19 cellular contexts compared by ENCODE assay signal in the genomic region with DNA sequence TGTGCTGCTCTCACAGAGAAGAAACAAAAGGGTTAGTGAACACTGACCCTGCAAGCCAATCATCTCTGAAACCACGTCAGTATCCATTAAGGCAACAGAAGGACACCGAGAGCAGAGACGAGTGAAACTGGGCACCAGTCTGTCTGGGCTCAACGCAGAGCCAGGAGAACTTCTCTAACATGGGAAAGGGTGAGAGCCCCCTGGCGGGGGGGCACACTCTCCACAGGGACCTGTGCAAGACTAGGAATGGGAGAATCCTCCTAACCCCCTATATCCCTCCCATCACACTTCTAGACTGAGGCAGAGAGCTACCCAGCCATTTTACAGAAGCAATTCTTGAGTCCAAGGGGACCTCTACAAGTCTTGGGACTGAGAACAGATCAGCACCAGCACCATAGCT.
"Had no signal": no experiment of that assay in that cellular context is flagged by ENCODE, and none has a peak within 500 bp of the region (broad histone marks: within the 10 kb centered on the region; RNA-seq: fewer than 3 reads in every experiment).

No MANE protein-coding gene starts in this region.

- H3K27me3 ChIP-seq: cardiac muscle cell had no signal

- H3K4me3 Mint-ChIP-seq: activated CD8-positive, alpha-beta T cell treated with anti-CD3 and anti-CD28 coated beads for 36 hours; activated naive CD8-positive, alpha-beta T cell treated with anti-CD3 and anti-CD28 coated beads for 36 hours; activated T-helper 17 cell treated with anti-CD3 and anti-CD28 coated beads, Interleukin-2, amount 50 U/mL, for 72 hours; dendritic cell treated with granulocyte-macrophage colony-stimulating factor and Interleukin-4, amounts not matched to agents 40 ng/mL and 50 ng/mL, for 4 days; mesothelial cell of epicardium; natural killer cell treated with Interleukin-12 subunit alpha and Interleukin-12 subunit beta and Interleukin-15 and Interleukin-18, amount 100 ng/mL, for 72 hours; T-helper 2 cell treated with Interferon-gamma antibody and Interleukin-4, amounts not matched to agents 5 μg/mL and 100 μg/mL, for 36 hours had no signal

- ATAC-seq: activated CD8-positive, alpha-beta T cell treated with anti-CD3 and anti-CD28 coated beads for 36 hours; activated T-helper 17 cell treated with anti-CD3 and anti-CD28 coated beads, Interleukin-2, amount 50 U/mL, for 72 hours; natural killer cell treated with Interleukin-12 subunit alpha and Interleukin-12 subunit beta and Interleukin-15 and Interleukin-18, amount 100 ng/mL, for 72 hours had no signal

- DNase-seq: activated CD4-positive, alpha-beta T cell treated with anti-CD3 and anti-CD28 coated beads for 48 hours; activated CD4-positive, CD25-positive, alpha-beta regulatory T cell; activated CD8-positive, alpha-beta T cell treated with anti-CD3 and anti-CD28 coated beads for 36 hours; activated naive CD4-positive, alpha-beta T cell; activated naive CD8-positive, alpha-beta T cell treated with anti-CD3 and anti-CD28 coated beads for 36 hours; activated T-cell treated with anti-CD3 and anti-CD28 coated beads, Interleukin-2, amount 50 U/mL, for 1 hour; amniotic stem cell; effector memory CD4-positive, alpha-beta T cell; foreskin fibroblast; stimulated activated CD4-positive, alpha-beta T cell treated with anti-CD3 and anti-CD28 coated beads, Interleukin-1b, Interleukin-23, amount 100 ng/mL, for 48 hours; stimulated activated CD8-positive, alpha-beta memory T cell treated with anti-CD3 and anti-CD28 coated beads, Interleukin-4, amount 100 ng/mL, for 48 hours; stimulated activated naive CD4-positive, alpha-beta T cell had no signal

- H3K9me3 Mint-ChIP-seq: activated T-helper 17 cell treated with anti-CD3 and anti-CD28 coated beads, Interleukin-2, amount 50 U/mL, for 72 hours; dendritic cell treated with granulocyte-macrophage colony-stimulating factor and Interleukin-4, amounts not matched to agents 40 ng/mL and 50 ng/mL, for 4 days had no signal

- H3K4me1 Mint-ChIP-seq: activated naive CD8-positive, alpha-beta T cell treated with anti-CD3 and anti-CD28 coated beads for 36 hours; activated T-helper 17 cell treated with anti-CD3 and anti-CD28 coated beads, Interleukin-2, amount 50 U/mL, for 72 hours; mesothelial cell of epicardium had no signal

- H3K36me3 Mint-ChIP-seq: activated naive CD8-positive, alpha-beta T cell treated with anti-CD3 and anti-CD28 coated beads for 36 hours had no signal

- H3K27me3 Mint-ChIP-seq: activated CD8-positive, alpha-beta T cell treated with anti-CD3 and anti-CD28 coated beads for 36 hours; activated naive CD8-positive, alpha-beta T cell treated with anti-CD3 and anti-CD28 coated beads for 36 hours; activated T-helper 17 cell treated with anti-CD3 and anti-CD28 coated beads, Interleukin-2, amount 50 U/mL, for 72 hours; dendritic cell treated with granulocyte-macrophage colony-stimulating factor and Interleukin-4, amounts not matched to agents 40 ng/mL and 50 ng/mL, for 4 days; natural killer cell treated with Interleukin-12 subunit alpha and Interleukin-12 subunit beta and Interleukin-15 and Interleukin-18, amount 100 ng/mL, for 72 hours had no signal

- H3K27ac ChIP-seq: cardiac muscle cell had no signal

- H3K4me3 ChIP-seq: cardiac muscle cell, lung had no signal

- H3K27ac Mint-ChIP-seq: activated CD8-positive, alpha-beta T cell treated with anti-CD3 and anti-CD28 coated beads for 36 hours; activated naive CD8-positive, alpha-beta T cell treated with anti-CD3 and anti-CD28 coated beads for 36 hours; activated T-helper 17 cell treated with anti-CD3 and anti-CD28 coated beads, Interleukin-2, amount 50 U/mL, for 72 hours; dendritic cell treated with granulocyte-macrophage colony-stimulating factor and Interleukin-4, amounts not matched to agents 40 ng/mL and 50 ng/mL, for 4 days; mesothelial cell of epicardium; natural killer cell treated with Interleukin-12 subunit alpha and Interleukin-12 subunit beta and Interleukin-15 and Interleukin-18, amount 100 ng/mL, for 72 hours; T-helper 2 cell treated with Interferon-gamma antibody and Interleukin-4, amounts not matched to agents 5 μg/mL and 100 μg/mL, for 36 hours had no signal

- H3K36me3 ChIP-seq: cardiac muscle cell had no signal
